In genomic region chr4:2361366-2362285, GRCh38 we compare ENCODE assay signal across 24 cellular contexts. TPM values are rescaled to one million over a fixed set of nuclear protein-coding genes. Genes with fewer than 3 reads are reported as not detected.
DNase-seq lines count a peak whose midpoint lies in the region; ATAC-seq, FAIRE-seq and TF ChIP-seq lines count a peak whose summit lies in the region.
"Had no signal": no experiment of that assay in that cellular context is flagged by ENCODE, and none has a peak within 500 bp of the region (broad histone marks: within the 10 kb centered on the region; RNA-seq: fewer than 3 reads in every experiment).

No MANE protein-coding gene starts in this region.

- no peak overlapping the region for H3K4me3 Mint-ChIP-seq in activated CD4-positive, alpha-beta T cell treated with anti-CD3 and anti-CD28 coated beads, Interleukin-2, amount 10 ng/mL, durations not matched to agents 7 days and 5 days
- no peak overlapping the region for H3K4me3 Mint-ChIP-seq in activated CD4-positive, alpha-beta T cell treated with anti-CD3 and anti-CD28 coated beads for 36 hours
- no peak overlapping the region for H3K4me3 Mint-ChIP-seq in central memory CD8-positive, alpha-beta T cell
- H3K4me3 Mint-ChIP-seq: stimulated activated naive CD8-positive, alpha-beta T cell treated with anti-CD3 and anti-CD28 coated beads, Interleukin-15, amount 100 ng/mL, for 72 hours had no signal

- CTCF ChIA-PET in activated CD4-positive, alpha-beta T cell treated with anti-CD3 and anti-CD28 coated beads, Interleukin-2, amount 10 ng/mL, durations not matched to agents 7 days and 5 days (lab: Charles Lee), result no interaction called here
- CTCF ChIA-PET in activated CD4-positive, alpha-beta T cell treated with anti-CD3 and anti-CD28 coated beads for 36 hours (lab: Charles Lee), result interaction anchor here (0.8 to 1.5 kb wide), 2 partner anchors 13 to 26 kb away, joined by 3 to 6 read pairs; no protein-coding TSS in a partner anchor
- CTCF ChIA-PET in HepG2 (lab: Yijun Ruan, JAX; ENCODE audit: low intra/inter-chr PET ratio, low total read pairs), result no interaction called here

- BruUV-seq in HepG2 (replicated peaks; lab: Mats Ljungman, UMichigan), result no TSS peak

- H3K27me3 ChIP-seq in HepG2 (ENCODE audit: control insufficient read depth in 1 of 2, insufficient read depth in 2 of 2, low read length in 2 of 2) (peaks cover 6 to 30% of the 10 kb centered on the region in 2 experiments), upper lobe of right lung (no peaks in the 10 kb centered on the region)
- H3K27me3 ChIP-seq: BE2C, cardiac muscle cell had no signal

- H2AFZ ChIP-seq in HepG2 (ENCODE audit: low read length), result no peak overlapping the region

- in situ Hi-C loops in HepG2 (cut with HindIII; ENCODE audit: extremely low pct_ligation_motif_present, low pct_unique_long_range_greater_than_20kb), result no loop called here

- H3K4me1 Mint-ChIP-seq in activated CD4-positive, alpha-beta T cell treated with anti-CD3 and anti-CD28 coated beads, Interleukin-2, amount 10 ng/mL, durations not matched to agents 7 days and 5 days, result peaks cover 6% of the 10 kb centered on the region
- peaks cover 4% of the 10 kb centered on the region for H3K4me1 Mint-ChIP-seq in activated CD4-positive, alpha-beta T cell treated with anti-CD3 and anti-CD28 coated beads for 36 hours
- peaks cover 19% of the 10 kb centered on the region for H3K4me1 Mint-ChIP-seq in central memory CD8-positive, alpha-beta T cell

- no peak for DNase-seq in activated CD4-positive, alpha-beta T cell treated with anti-CD3 and anti-CD28 coated beads, Interleukin-2, amount 10 ng/mL, durations not matched to agents 7 days and 5 days
- no peak for DNase-seq in activated CD4-positive, alpha-beta T cell treated with anti-CD3 and anti-CD28 coated beads for 36 hours
- no peak for DNase-seq in central memory CD8-positive, alpha-beta T cell (ENCODE audit: low spot score in 2 of 2)
- no peak for DNase-seq in HepG2 (ENCODE audit: low spot score)
- DNase-seq in upper lobe of right lung, result peak; percentile 57
- DNase-seq in kidney tubule cell (ENCODE audit: low spot score), result no peak
- DNase-seq: amygdala; BE2C; foreskin melanocyte; left cardiac atrium; MV-4-11; NCI-H1930; NCI-H345; NK-92 treated with Interleukin-12 subunit alpha and Interleukin-12 subunit beta, amount 100 ng/mL, for 24 hours; stimulated activated CD4-positive, alpha-beta T cell treated with anti-CD3 and anti-CD28 coated beads, Interleukin-4, amount 100 ng/mL, for 24 hours; stimulated activated naive CD8-positive, alpha-beta T cell treated with anti-CD3 and anti-CD28 coated beads, Interleukin-15, amount 100 ng/mL, for 72 hours; T-helper 1 cell; trophoblast cell had no signal

- no peaks in the 10 kb centered on the region for H3K9me3 Mint-ChIP-seq in activated CD4-positive, alpha-beta T cell treated with anti-CD3 and anti-CD28 coated beads, Interleukin-2, amount 10 ng/mL, durations not matched to agents 7 days and 5 days
- no peaks in the 10 kb centered on the region for H3K9me3 Mint-ChIP-seq in activated CD4-positive, alpha-beta T cell treated with anti-CD3 and anti-CD28 coated beads for 36 hours (ENCODE audit: low read depth)
- no peaks in the 10 kb centered on the region for H3K9me3 Mint-ChIP-seq in central memory CD8-positive, alpha-beta T cell
- H3K9me3 Mint-ChIP-seq: stimulated activated naive CD8-positive, alpha-beta T cell treated with anti-CD3 and anti-CD28 coated beads, Interleukin-15, amount 100 ng/mL, for 72 hours had no signal

- H3K27me3 Mint-ChIP-seq in activated CD4-positive, alpha-beta T cell treated with anti-CD3 and anti-CD28 coated beads, Interleukin-2, amount 10 ng/mL, durations not matched to agents 7 days and 5 days, result no peaks in the 10 kb centered on the region
- no peaks in the 10 kb centered on the region for H3K27me3 Mint-ChIP-seq in activated CD4-positive, alpha-beta T cell treated with anti-CD3 and anti-CD28 coated beads for 36 hours
- H3K27me3 Mint-ChIP-seq in central memory CD8-positive, alpha-beta T cell, result no peaks in the 10 kb centered on the region
- H3K27me3 Mint-ChIP-seq: stimulated activated naive CD8-positive, alpha-beta T cell treated with anti-CD3 and anti-CD28 coated beads, Interleukin-15, amount 100 ng/mL, for 72 hours had no signal

- H3K79me2 ChIP-seq in HepG2 (ENCODE audit: insufficient read depth, low read length), result no peaks in the 10 kb centered on the region

- intact Hi-C loops in activated CD4-positive, alpha-beta T cell treated with anti-CD3 and anti-CD28 coated beads for 36 hours (cut with DNase I, micrococcal nuclease), result no loop called here
- intact Hi-C loops in HepG2 (cut with micrococcal nuclease; ENCODE audit: unreplicated experiment), result no loop called here
- intact Hi-C loops in upper lobe of right lung (cut with DNase I), result no loop called here

- ATAC-seq in activated CD4-positive, alpha-beta T cell treated with anti-CD3 and anti-CD28 coated beads for 36 hours, result no peak
- no peak for ATAC-seq in central memory CD8-positive, alpha-beta T cell (replicated peaks; ENCODE audit: extremely low read depth, poor library complexity, severe bottlenecking)
- ATAC-seq in HepG2, result peak; percentile 12; the same call in 2 of the 3 replicates
- no peak for ATAC-seq in upper lobe of right lung
- ATAC-seq in HG03280 (IDR thresholded peaks at IDR 0.05; ENCODE audit: unreplicated experiment), result no peak
- no peak for ATAC-seq in HG03135 (IDR thresholded peaks at IDR 0.05; ENCODE audit: unreplicated experiment)
- ATAC-seq: left cardiac atrium; Panc1; stimulated activated naive CD8-positive, alpha-beta T cell treated with anti-CD3 and anti-CD28 coated beads, Interleukin-15, amount 100 ng/mL, for 72 hours had no signal

- no peaks in the 10 kb centered on the region for H4K20me1 ChIP-seq in HepG2 (ENCODE audit: insufficient read depth, low read length)

- TF ChIP-seq CTCF in HepG2 (CRISPR knock-in tag; IDR thresholded peaks at IDR 0.05) (no peak), upper lobe of right lung (IDR thresholded peaks at IDR 0.05) (no peak)

- H3K9ac ChIP-seq in HepG2 (ENCODE audit: insufficient read depth, low read depth, low read length), result no peak overlapping the region

- no peaks in the 10 kb centered on the region for H3K36me3 Mint-ChIP-seq in activated CD4-positive, alpha-beta T cell treated with anti-CD3 and anti-CD28 coated beads, Interleukin-2, amount 10 ng/mL, durations not matched to agents 7 days and 5 days (ENCODE audit: low read depth)
- H3K36me3 Mint-ChIP-seq in activated CD4-positive, alpha-beta T cell treated with anti-CD3 and anti-CD28 coated beads for 36 hours (ENCODE audit: low read depth), result no peaks in the 10 kb centered on the region
- H3K36me3 Mint-ChIP-seq in central memory CD8-positive, alpha-beta T cell (ENCODE audit: insufficient read depth), result peaks cover 4% of the 10 kb centered on the region

- no peak for TF ChIP-seq POLR2A in HepG2 (IDR thresholded peaks at IDR 0.05; ENCODE audit: insufficient read depth in 1 of 2, low read depth in 2 of 2, low read length in 2 of 2)

- no peak for FAIRE-seq in HepG2 (lab: Jason Lieb, UNC)
- FAIRE-seq: A549, D721Med had no signal

- H3K4me1 ChIP-seq in HepG2 (ENCODE audit: insufficient read depth, low read length) (peaks cover 28% of the 10 kb centered on the region), upper lobe of right lung (peaks cover 15% of the 10 kb centered on the region)
- H3K4me1 ChIP-seq: A549 had no signal

- H3K36me3 ChIP-seq in HepG2 (replicated peaks in 1 of 2; ENCODE audit: control insufficient read depth in 1 of 2, insufficient read depth in 2 of 2, low read length in 2 of 2) (no peaks in the 10 kb centered on the region), upper lobe of right lung (no peaks in the 10 kb centered on the region)
- H3K36me3 ChIP-seq: BE2C, cardiac muscle cell had no signal

- peak overlapping the region; percentile 9 for H3K27ac Mint-ChIP-seq in activated CD4-positive, alpha-beta T cell treated with anti-CD3 and anti-CD28 coated beads, Interleukin-2, amount 10 ng/mL, durations not matched to agents 7 days and 5 days
- no peak overlapping the region for H3K27ac Mint-ChIP-seq in activated CD4-positive, alpha-beta T cell treated with anti-CD3 and anti-CD28 coated beads for 36 hours
- H3K27ac Mint-ChIP-seq in central memory CD8-positive, alpha-beta T cell (ENCODE audit: low read depth), result peak overlapping the region; percentile 35
- H3K27ac Mint-ChIP-seq: stimulated activated naive CD8-positive, alpha-beta T cell treated with anti-CD3 and anti-CD28 coated beads, Interleukin-15, amount 100 ng/mL, for 72 hours had no signal

- no peak overlapping the region for H3K4me2 ChIP-seq in HepG2 (ENCODE audit: low read depth, low read length)
- H3K4me2 ChIP-seq: A549 had no signal

- H3K9me3 ChIP-seq in HepG2 (ENCODE audit: low read length) (no peaks in the 10 kb centered on the region), upper lobe of right lung (no peaks in the 10 kb centered on the region)
- H3K9me3 ChIP-seq: A549, BE2C had no signal

- TF ChIP-seq RAD21 in HepG2 (CRISPR knock-in tag; IDR thresholded peaks at IDR 0.05), result no peak

- no peak for TF ChIP-seq EP300 in HepG2 (IDR thresholded peaks at IDR 0.05; ENCODE audit: low read depth in 2 of 2, low read length in 2 of 2)
- no peak for TF ChIP-seq EP300 in HepG2 (CRISPR knock-in tag; IDR thresholded peaks at IDR 0.05; ENCODE audit: borderline replicate concordance)

- WGBS in HepG2 (ENCODE audit: low lambda C conversion rate), result 0% methylated on average over 8 of the region's 23 CpGs

- POLR2A ChIA-PET in activated CD4-positive, alpha-beta T cell treated with anti-CD3 and anti-CD28 coated beads, Interleukin-2, amount 10 ng/mL, durations not matched to agents 7 days and 5 days (lab: Charles Lee), result no interaction called here
- POLR2A ChIA-PET in activated CD4-positive, alpha-beta T cell treated with anti-CD3 and anti-CD28 coated beads for 36 hours (lab: Charles Lee), result interaction anchor here (0.6 kb wide), 1 partner anchor 240 kb away, joined by 3 read pairs; no protein-coding TSS in a partner anchor
- POLR2A ChIA-PET in HepG2 (lab: Yijun Ruan, JAX), result no interaction called here

- H3K4me3 ChIP-seq in HepG2 (replicated peaks in 1 of 3; ENCODE audit: insufficient read depth in 1 of 3, low read depth in 2 of 3, low read length in 3 of 3) (no peak overlapping the region), upper lobe of right lung (no peak overlapping the region)
- H3K4me3 ChIP-seq: A549, cardiac muscle cell had no signal

- no peak overlapping the region for H3K27ac ChIP-seq in HepG2 (ENCODE audit: extremely low read length, insufficient read depth, low read length)
- H3K27ac ChIP-seq in upper lobe of right lung, result no peak overlapping the region
- H3K27ac ChIP-seq: A549, cardiac muscle cell had no signal

RNA-seq across cellular contexts. Expression of gene ZFYVE28, which starts 56.8 kb away (rescaled TPM):
- 10 to 100 TPM; 14.8 to 17.2 TPM for total RNA-seq in activated CD4-positive, alpha-beta T cell treated with anti-CD3 and anti-CD28 coated beads, Interleukin-2, amount 10 ng/mL, durations not matched to agents 7 days and 5 days
- 1 to 10 TPM; 8.7 to 9.3 TPM for total RNA-seq in activated CD4-positive, alpha-beta T cell treated with anti-CD3 and anti-CD28 coated beads for 36 hours
- total RNA-seq in HepG2 (2016; rRNA removed; fragmentation: Illumina TruSeq; extraction: Trizol), result 0.22 and 0.24 TPM in 2 replicates
- total RNA-seq in HepG2 (2016; cell fraction: cytosol; rRNA removed; fragmentation: Illumina TruSeq; extraction: Trizol; ENCODE audit: low read depth), result not detected in 2 replicates
- 0.13 and 0.19 TPM in 2 replicates for total RNA-seq in HepG2 (2016; cell fraction: insoluble cytoplasmic fraction; rRNA removed; fragmentation: Illumina TruSeq; extraction: Trizol)
- total RNA-seq in HepG2 (2016; cell fraction: membrane; rRNA removed; fragmentation: Illumina TruSeq; extraction: Trizol), result 0.14 and 0.22 TPM in 2 replicates
- 0.25 TPM in 1 of 2 replicates, not detected in the other for total RNA-seq in HepG2 (2016; cell fraction: nucleus; rRNA removed; fragmentation: Illumina TruSeq; extraction: Trizol)
- 0.12 and 0.30 TPM in 2 replicates for polyA plus RNA-seq in HepG2 (2011; rRNA removed)
- 0.09 TPM in 2 replicates for polyA plus RNA-seq in HepG2 (2011; cell fraction: cytosol; rRNA removed)
- 0.69 and 1.4 TPM in 2 replicates for polyA plus RNA-seq in HepG2 (2011; cell fraction: nucleus; rRNA removed)
- 0.04 and 0.31 TPM in 2 replicates for polyA plus RNA-seq in HepG2 (2012)
- polyA plus RNA-seq in HepG2 (2016; cell fraction: cytosol; fragmentation: Illumina TruSeq; extraction: Trizol; ENCODE audit: low read depth), result 0.03 and 0.14 TPM in 2 replicates
- 0.22 and 0.24 TPM in 2 replicates for polyA plus RNA-seq in HepG2 (2016; cell fraction: insoluble cytoplasmic fraction; fragmentation: Illumina TruSeq; extraction: Trizol; ENCODE audit: low read depth)
- not detected in 2 replicates for polyA plus RNA-seq in HepG2 (2016; cell fraction: membrane; fragmentation: Illumina TruSeq; extraction: Trizol; ENCODE audit: low read depth)
- polyA plus RNA-seq in HepG2 (2016; cell fraction: nucleus; fragmentation: Illumina TruSeq; extraction: Trizol; ENCODE audit: insufficient read depth, low read depth), result 0.19 and 0.61 TPM in 2 replicates
- 0.72 and 3.2 TPM in 2 replicates for polyA minus RNA-seq in HepG2 (2011; rRNA and poly(A)+ RNA removed; ENCODE audit: low replicate concordance)
- polyA minus RNA-seq in HepG2 (2011; cell fraction: cytosol; rRNA and poly(A)+ RNA removed), result 0.26 TPM in 1 of 2 replicates, not detected in the other
- polyA minus RNA-seq in HepG2 (2011; cell fraction: nucleus; rRNA and poly(A)+ RNA removed), result 0.52 TPM in 1 of 2 replicates, not detected in the other
- total RNA-seq in upper lobe of right lung, result 16.6 TPM

RNA-seq across cellular contexts. Expression of gene CFAP99, which starts 57.1 kb away (rescaled TPM):
- not detected for total RNA-seq in activated CD4-positive, alpha-beta T cell treated with anti-CD3 and anti-CD28 coated beads, Interleukin-2, amount 10 ng/mL, durations not matched to agents 7 days and 5 days
- under 1 TPM in 1 of 2 experiments, not detected in 1; 0.05 TPM for total RNA-seq in activated CD4-positive, alpha-beta T cell treated with anti-CD3 and anti-CD28 coated beads for 36 hours
- total RNA-seq in HepG2 (2016; rRNA removed; fragmentation: Illumina TruSeq; extraction: Trizol) (not detected in 2 replicates), upper lobe of right lung (not detected)
- total RNA-seq in HepG2 (2016; cell fraction: cytosol; rRNA removed; fragmentation: Illumina TruSeq; extraction: Trizol; ENCODE audit: low read depth), result not detected in 2 replicates
- not detected in 2 replicates for total RNA-seq in HepG2 (2016; cell fraction: insoluble cytoplasmic fraction; rRNA removed; fragmentation: Illumina TruSeq; extraction: Trizol)
- not detected in 2 replicates for total RNA-seq in HepG2 (2016; cell fraction: membrane; rRNA removed; fragmentation: Illumina TruSeq; extraction: Trizol)
- not detected in 2 replicates for total RNA-seq in HepG2 (2016; cell fraction: nucleus; rRNA removed; fragmentation: Illumina TruSeq; extraction: Trizol)
- polyA plus RNA-seq in HepG2 (2011; rRNA removed), result 0.07 TPM in 1 of 2 replicates, not detected in the other
- polyA plus RNA-seq in HepG2 (2011; cell fraction: cytosol; rRNA removed), result 0.07 TPM in 1 of 2 replicates, not detected in the other
- polyA plus RNA-seq in HepG2 (2011; cell fraction: nucleus; rRNA removed), result 0.29 TPM in 1 of 2 replicates, not detected in the other
- not detected in 2 replicates for polyA plus RNA-seq in HepG2 (2012)
- polyA plus RNA-seq in HepG2 (2016; cell fraction: cytosol; fragmentation: Illumina TruSeq; extraction: Trizol; ENCODE audit: low read depth), result not detected in 2 replicates
- not detected in 2 replicates for polyA plus RNA-seq in HepG2 (2016; cell fraction: insoluble cytoplasmic fraction; fragmentation: Illumina TruSeq; extraction: Trizol; ENCODE audit: low read depth)
- not detected in 2 replicates for polyA plus RNA-seq in HepG2 (2016; cell fraction: membrane; fragmentation: Illumina TruSeq; extraction: Trizol; ENCODE audit: low read depth)
- polyA plus RNA-seq in HepG2 (2016; cell fraction: nucleus; fragmentation: Illumina TruSeq; extraction: Trizol; ENCODE audit: insufficient read depth, low read depth), result not detected in 2 replicates
- polyA minus RNA-seq in HepG2 (2011; rRNA and poly(A)+ RNA removed; ENCODE audit: low replicate concordance), result not detected in 2 replicates
- not detected in 2 replicates for polyA minus RNA-seq in HepG2 (2011; cell fraction: cytosol; rRNA and poly(A)+ RNA removed)
- polyA minus RNA-seq in HepG2 (2011; cell fraction: nucleus; rRNA and poly(A)+ RNA removed), result not detected in 2 replicates
- total RNA-seq: cardiac muscle cell, left cardiac atrium had no signal
